ENCODE assay signal across 20 cellular contexts in the genomic region with DNA sequence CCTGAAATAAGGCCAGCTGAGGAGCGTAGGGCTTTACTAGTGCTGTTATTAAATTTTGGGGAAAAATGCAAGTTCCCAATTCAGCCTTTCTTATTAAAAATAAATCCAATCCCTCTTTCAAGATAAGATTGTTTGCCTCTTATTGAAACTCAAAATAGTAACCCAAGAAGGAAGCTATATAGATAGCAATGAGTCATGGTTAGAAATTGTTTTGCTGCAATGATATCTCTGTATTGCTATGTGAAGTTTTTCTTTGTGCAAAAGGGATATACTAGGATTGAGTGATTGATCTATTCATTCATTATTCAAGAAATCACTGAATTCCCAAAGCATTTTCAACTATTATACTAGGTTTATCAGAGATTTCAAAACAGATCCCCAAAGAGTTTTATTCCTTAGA.
"Had no signal": no experiment of that assay in that cellular context is flagged by ENCODE, and none has a peak within 500 bp of the region (broad histone marks: within the 10 kb centered on the region; RNA-seq: fewer than 3 reads in every experiment).

No MANE protein-coding gene starts in this region.

- H3K27me3 Mint-ChIP-seq: progenitor cell of endocrine pancreas had no signal

- FAIRE-seq: kidney, urothelium cell line had no signal

- H3K27ac ChIP-seq: tibial nerve had no signal

- H3K4me3 Mint-ChIP-seq: activated CD4-positive, alpha-beta T cell treated with anti-CD3 and anti-CD28 coated beads, Interleukin-2, amount 10 ng/mL, durations not matched to agents 7 days and 5 days; activated CD8-positive, alpha-beta T cell treated with anti-CD3 and anti-CD28 coated beads, Interleukin-2, amount 10 ng/mL, durations not matched to agents 7 days and 5 days; activated naive CD8-positive, alpha-beta T cell treated with anti-CD3 and anti-CD28 coated beads, Interleukin-2, amount 10 ng/mL, durations not matched to agents 7 days and 5 days; activated T-cell treated with anti-CD3 and anti-CD28 coated beads, Interleukin-2, amount 50 U/mL, for 24 hours; effector memory CD8-positive, alpha-beta T cell; nephron progenitor cell had no signal

- H3K4me3 ChIP-seq: tibial nerve had no signal

- H3K4me1 Mint-ChIP-seq: activated CD4-positive, alpha-beta T cell treated with anti-CD3 and anti-CD28 coated beads, Interleukin-2, amount 10 ng/mL, durations not matched to agents 7 days and 5 days; activated naive CD8-positive, alpha-beta T cell treated with anti-CD3 and anti-CD28 coated beads, Interleukin-2, amount 10 ng/mL, durations not matched to agents 7 days and 5 days; nephron progenitor cell had no signal

- H3K9me3 ChIP-seq: tibial nerve had no signal

- H3K36me3 Mint-ChIP-seq: activated naive CD8-positive, alpha-beta T cell treated with anti-CD3 and anti-CD28 coated beads, Interleukin-2, amount 10 ng/mL, durations not matched to agents 7 days and 5 days had no signal

- H3K27me3 ChIP-seq: tibial nerve had no signal

- H3K36me3 ChIP-seq: tibial nerve had no signal

- H3K27ac Mint-ChIP-seq: activated CD4-positive, alpha-beta T cell treated with anti-CD3 and anti-CD28 coated beads, Interleukin-2, amount 10 ng/mL, durations not matched to agents 7 days and 5 days; activated CD8-positive, alpha-beta T cell treated with anti-CD3 and anti-CD28 coated beads, Interleukin-2, amount 10 ng/mL, durations not matched to agents 7 days and 5 days; activated naive CD8-positive, alpha-beta T cell treated with anti-CD3 and anti-CD28 coated beads, Interleukin-2, amount 10 ng/mL, durations not matched to agents 7 days and 5 days; activated T-cell treated with anti-CD3 and anti-CD28 coated beads, Interleukin-2, amount 50 U/mL, for 24 hours; activated T-helper 2 cell treated with anti-CD3 and anti-CD28 coated beads, Interferon-gamma antibody, Interleukin-2, Interleukin-4, amounts not matched to agents 10 μg/mL and 5 μg/mL and 100 μg/mL, durations not matched to agents 14 hours and 24 hours and 36 hours; effector memory CD8-positive, alpha-beta T cell; nephron progenitor cell; progenitor cell of endocrine pancreas had no signal

- H3K4me1 ChIP-seq: tibial nerve had no signal

- ATAC-seq: activated CD4-positive, CD25-positive, alpha-beta regulatory T cell treated with anti-CD3 and anti-CD28 coated beads, Interleukin-2, amount 50 U/mL, for 24 hours; activated CD8-positive, alpha-beta T cell treated with anti-CD3 and anti-CD28 coated beads, Interleukin-2, amount 10 ng/mL, durations not matched to agents 7 days and 5 days; effector memory CD8-positive, alpha-beta T cell; left lobe of liver; stimulated activated naive CD8-positive, alpha-beta T cell treated with anti-CD3 and anti-CD28 coated beads, Interleukin-15, Interleukin-2, amounts not matched to agents 100 U/mL and 50 U/mL, for 24 hours had no signal

- DNase-seq: activated CD4-positive, alpha-beta T cell treated with anti-CD3 and anti-CD28 coated beads, Interleukin-2, amount 10 ng/mL, durations not matched to agents 7 days and 5 days; activated CD8-positive, alpha-beta T cell treated with anti-CD3 and anti-CD28 coated beads, Interleukin-2, amount 10 ng/mL, durations not matched to agents 7 days and 5 days; activated naive CD4-positive, alpha-beta T cell treated with Interleukin-2 at 50 U/mL for 16 hours; activated naive CD8-positive, alpha-beta T cell treated with anti-CD3 and anti-CD28 coated beads, Interleukin-2, amount 10 ng/mL, durations not matched to agents 7 days and 5 days; activated T-cell treated with anti-CD3 and anti-CD28 coated beads, Interleukin-2, amount 50 U/mL, for 24 hours; anterior cingulate cortex; effector memory CD8-positive, alpha-beta T cell; foreskin melanocyte; kidney; midbrain; nephron progenitor cell; stimulated activated naive CD8-positive, alpha-beta T cell treated with anti-CD3 and anti-CD28 coated beads, Interleukin-15, Interleukin-2, amounts not matched to agents 100 U/mL and 50 U/mL, for 24 hours; T-helper 1 cell; T-helper 9 cell had no signal

- H3K9me3 Mint-ChIP-seq: activated CD4-positive, alpha-beta T cell treated with anti-CD3 and anti-CD28 coated beads, Interleukin-2, amount 10 ng/mL, durations not matched to agents 7 days and 5 days; activated naive CD8-positive, alpha-beta T cell treated with anti-CD3 and anti-CD28 coated beads, Interleukin-2, amount 10 ng/mL, durations not matched to agents 7 days and 5 days; activated T-cell treated with anti-CD3 and anti-CD28 coated beads, Interleukin-2, amount 50 U/mL, for 24 hours; activated T-helper 2 cell treated with anti-CD3 and anti-CD28 coated beads, Interferon-gamma antibody, Interleukin-2, Interleukin-4, amounts not matched to agents 10 μg/mL and 5 μg/mL and 100 μg/mL, durations not matched to agents 14 hours and 24 hours and 36 hours; effector memory CD8-positive, alpha-beta T cell; nephron progenitor cell had no signal
